ENCODE assay signal across 1 cellular context in genomic region chrX:9902651-9903050, GRCh38.
TF ChIP-seq lines count a peak whose summit lies in the region.

No MANE protein-coding gene starts in this region.

TF ChIP-seq in IMR-90, 13 proteins besides CTCF, POLR2A, EP300 and RAD21 (continued from another document):
- TF ChIP-seq CHD1 (IDR thresholded peaks at IDR 0.05; ENCODE audit: low read depth, low read length) (no peak), CEBPB (IDR thresholded peaks at IDR 0.05; ENCODE audit: low read depth, low read length) (no peak), MXI1 (IDR thresholded peaks at IDR 0.05; ENCODE audit: borderline replicate concordance, low read depth, low read length) (no peak), SMC3 (IDR thresholded peaks at IDR 0.05; ENCODE audit: low read depth, low read length) (no peak), FOS (IDR thresholded peaks at IDR 0.05; ENCODE audit: low read depth, low read length) (no peak), NFE2L2 (IDR thresholded peaks at IDR 0.05; ENCODE audit: low read depth, low read length) (no peak), RCOR1 (IDR thresholded peaks at IDR 0.05; ENCODE audit: insufficient replicate concordance, low read length) (no peak)
